Comparison of ENCODE assay signal across 26 cellular contexts in the genomic region with DNA sequence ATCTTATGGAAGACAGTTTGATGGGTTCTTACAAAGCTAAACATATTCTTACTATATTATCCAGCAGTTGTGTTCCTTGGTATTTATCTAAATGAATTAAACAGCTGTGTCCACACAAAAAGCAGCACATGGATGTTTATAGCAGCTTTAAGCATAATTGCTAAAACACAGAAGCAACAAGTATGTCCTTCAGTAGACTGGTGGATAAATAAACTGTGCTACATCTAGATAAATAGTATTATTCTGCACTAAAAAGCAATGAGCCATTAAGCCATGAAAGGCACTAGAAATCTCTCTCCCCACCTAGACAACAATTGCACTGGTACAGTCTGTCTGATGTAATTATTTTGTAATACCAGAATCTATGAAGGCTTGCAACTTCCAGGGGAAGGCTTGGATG.
"Had no signal": no experiment of that assay in that cellular context is flagged by ENCODE, and none has a peak within 500 bp of the region (broad histone marks: within the 10 kb centered on the region; RNA-seq: fewer than 3 reads in every experiment).

No MANE protein-coding gene starts in this region.

- ATAC-seq: activated CD4-positive, CD25-positive, alpha-beta regulatory T cell treated with anti-CD3 and anti-CD28 coated beads, Interleukin-2, amount 50 U/mL, for 24 hours; effector memory CD8-positive, alpha-beta T cell; left colon; right lobe of liver; stimulated activated effector memory CD8-positive, alpha-beta T cell treated with anti-CD3 and anti-CD28 coated beads, Interleukin-12 subunit alpha, Interleukin-12 subunit beta, amount 100 ng/mL, for 72 hours; stimulated activated naive CD8-positive, alpha-beta T cell treated with anti-CD3 and anti-CD28 coated beads, Interleukin-15, amount 100 ng/mL, for 72 hours had no signal

- H3K4me3 Mint-ChIP-seq: activated naive CD4-positive, alpha-beta T cell treated with anti-CD3 and anti-CD28 coated beads, Interleukin-2, amount 10 ng/mL, durations not matched to agents 7 days and 5 days; activated naive CD8-positive, alpha-beta T cell treated with anti-CD3 and anti-CD28 coated beads, Interleukin-2, amount 10 ng/mL, durations not matched to agents 7 days and 5 days; activated T-helper 1 cell treated with anti-CD3 and anti-CD28 coated beads, Interleukin-12 subunit alpha, Interleukin-12 subunit beta, Interleukin-2, Interleukin-4 antibody, amounts not matched to agents 30 ng/mL and 10 ng/mL and 1 ng/mL, durations not matched to agents 14 hours and 24 hours and 36 hours; effector memory CD8-positive, alpha-beta T cell; nephron; stimulated activated effector memory CD8-positive, alpha-beta T cell treated with anti-CD3 and anti-CD28 coated beads, Interleukin-12 subunit alpha, Interleukin-12 subunit beta, amount 100 ng/mL, for 72 hours; stimulated activated naive CD8-positive, alpha-beta T cell treated with anti-CD3 and anti-CD28 coated beads, Interleukin-15, amount 100 ng/mL, for 72 hours; type B pancreatic cell had no signal

- H3K27me3 Mint-ChIP-seq: activated naive CD4-positive, alpha-beta T cell treated with anti-CD3 and anti-CD28 coated beads, Interleukin-2, amount 10 ng/mL, durations not matched to agents 7 days and 5 days; activated naive CD8-positive, alpha-beta T cell treated with anti-CD3 and anti-CD28 coated beads, Interleukin-2, amount 10 ng/mL, durations not matched to agents 7 days and 5 days; type B pancreatic cell had no signal

- H3K4me1 Mint-ChIP-seq: activated naive CD4-positive, alpha-beta T cell treated with anti-CD3 and anti-CD28 coated beads, Interleukin-2, amount 10 ng/mL, durations not matched to agents 7 days and 5 days; activated naive CD8-positive, alpha-beta T cell treated with anti-CD3 and anti-CD28 coated beads, Interleukin-2, amount 10 ng/mL, durations not matched to agents 7 days and 5 days; nephron; stimulated activated effector memory CD8-positive, alpha-beta T cell treated with anti-CD3 and anti-CD28 coated beads, Interleukin-12 subunit alpha, Interleukin-12 subunit beta, amount 100 ng/mL, for 72 hours; stimulated activated naive CD8-positive, alpha-beta T cell treated with anti-CD3 and anti-CD28 coated beads, Interleukin-15, amount 100 ng/mL, for 72 hours had no signal

- H3K27ac Mint-ChIP-seq: activated naive CD4-positive, alpha-beta T cell treated with anti-CD3 and anti-CD28 coated beads, Interleukin-2, amount 10 ng/mL, durations not matched to agents 7 days and 5 days; activated naive CD8-positive, alpha-beta T cell treated with anti-CD3 and anti-CD28 coated beads, Interleukin-2, amount 10 ng/mL, durations not matched to agents 7 days and 5 days; activated T-helper 1 cell treated with anti-CD3 and anti-CD28 coated beads, Interleukin-12 subunit alpha, Interleukin-12 subunit beta, Interleukin-2, Interleukin-4 antibody, amounts not matched to agents 30 ng/mL and 10 ng/mL and 1 ng/mL, durations not matched to agents 14 hours and 24 hours and 36 hours; effector memory CD8-positive, alpha-beta T cell; nephron; stimulated activated effector memory CD8-positive, alpha-beta T cell treated with anti-CD3 and anti-CD28 coated beads, Interleukin-12 subunit alpha, Interleukin-12 subunit beta, amount 100 ng/mL, for 72 hours; type B pancreatic cell had no signal

- H3K9me3 Mint-ChIP-seq: activated naive CD8-positive, alpha-beta T cell treated with anti-CD3 and anti-CD28 coated beads, Interleukin-2, amount 10 ng/mL, durations not matched to agents 7 days and 5 days; activated T-helper 1 cell treated with anti-CD3 and anti-CD28 coated beads, Interleukin-12 subunit alpha, Interleukin-12 subunit beta, Interleukin-2, Interleukin-4 antibody, amounts not matched to agents 30 ng/mL and 10 ng/mL and 1 ng/mL, durations not matched to agents 14 hours and 24 hours and 36 hours; effector memory CD8-positive, alpha-beta T cell had no signal

- DNase-seq: activated CD4-positive, alpha-beta T cell treated with anti-CD3 and anti-CD28 coated beads for 48 hours; activated CD4-positive, alpha-beta T cell treated with anti-CD3 and anti-CD28 coated beads, Interleukin-2, amount 50 U/mL, for 48 hours; activated CD8-positive, alpha-beta memory T cell treated with anti-CD3 and anti-CD28 coated beads for 24 hours; activated gamma-delta T cell; activated naive CD4-positive, alpha-beta T cell treated with anti-CD3 and anti-CD28 coated beads, Interleukin-2, amount 10 ng/mL, durations not matched to agents 7 days and 5 days; activated naive CD8-positive, alpha-beta T cell treated with anti-CD3 and anti-CD28 coated beads, Interleukin-2, amount 10 ng/mL, durations not matched to agents 7 days and 5 days; brain microvascular endothelial cell; cortex of kidney; effector memory CD8-positive, alpha-beta T cell; foreskin fibroblast; head of caudate nucleus; hippocampal formation; kidney; left colon; mammary epithelial cell; right lobe of liver; stimulated activated CD4-positive, alpha-beta T cell treated with anti-CD3 and anti-CD28 coated beads, Interleukin-4, amount 100 ng/mL, for 1 hour; stimulated activated naive CD8-positive, alpha-beta T cell treated with anti-CD3 and anti-CD28 coated beads, Interleukin-15, amount 100 ng/mL, for 72 hours; substantia nigra; T-helper 9 cell; uterus had no signal

- H3K36me3 Mint-ChIP-seq: activated naive CD4-positive, alpha-beta T cell treated with anti-CD3 and anti-CD28 coated beads, Interleukin-2, amount 10 ng/mL, durations not matched to agents 7 days and 5 days; activated naive CD8-positive, alpha-beta T cell treated with anti-CD3 and anti-CD28 coated beads, Interleukin-2, amount 10 ng/mL, durations not matched to agents 7 days and 5 days; stimulated activated effector memory CD8-positive, alpha-beta T cell treated with anti-CD3 and anti-CD28 coated beads, Interleukin-12 subunit alpha, Interleukin-12 subunit beta, amount 100 ng/mL, for 72 hours; type B pancreatic cell had no signal
